Comparison of ENCODE assay signal across 1 cellular context in the genomic region with DNA sequence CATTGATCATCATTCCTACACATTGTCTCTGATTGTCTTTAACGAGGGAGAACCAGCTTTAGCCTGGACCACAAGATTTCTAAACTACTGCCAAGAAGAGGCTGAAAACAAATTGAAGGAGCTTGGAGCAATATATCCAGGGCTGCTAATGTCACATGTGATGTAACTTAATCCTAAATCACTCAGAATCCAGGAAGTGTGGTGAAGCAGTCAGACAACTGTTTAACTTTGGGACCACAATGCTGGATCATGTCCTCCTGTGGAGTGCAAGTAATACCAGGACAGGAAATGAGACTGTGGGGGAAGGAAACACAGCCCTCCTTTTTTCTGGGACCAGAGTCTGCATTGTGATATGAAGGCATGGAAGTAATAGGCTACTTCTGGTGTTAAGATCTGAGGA.
TF ChIP-seq lines count a peak whose summit lies in the region.

No MANE protein-coding gene starts in this region.

TF ChIP-seq in H1, 55 proteins besides CTCF, POLR2A, EP300 and RAD21:
- TF ChIP-seq, protein P1, sequence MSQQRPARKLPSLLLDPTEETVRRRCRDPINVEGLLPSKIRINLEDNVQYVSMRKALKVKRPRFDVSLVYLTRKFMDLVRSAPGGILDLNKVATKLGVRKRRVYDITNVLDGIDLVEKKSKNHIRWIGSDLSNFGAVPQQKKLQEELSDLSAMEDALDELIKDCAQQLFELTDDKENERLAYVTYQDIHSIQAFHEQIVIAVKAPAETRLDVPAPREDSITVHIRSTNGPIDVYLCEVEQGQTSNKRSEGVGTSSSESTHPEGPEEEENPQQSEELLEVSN (IDR thresholded peaks at IDR 0.05), result no peak
- no peak for TF ChIP-seq POLR2AphosphoS5 (IDR thresholded peaks at IDR 0.05; ENCODE audit: low read depth, low read length)
- TF ChIP-seq CBX5 (IDR thresholded peaks at IDR 0.05; ENCODE audit: low read depth, low read length), result no peak
- TF ChIP-seq GTF2F1 (IDR thresholded peaks at IDR 0.05; ENCODE audit: borderline replicate concordance, low read depth, low read length), result no peak
- no peak for TF ChIP-seq SP1 (IDR thresholded peaks at IDR 0.05; ENCODE audit: low read depth, low read length)
